ENCODE assay signal across 10 cellular contexts in the genomic region with DNA sequence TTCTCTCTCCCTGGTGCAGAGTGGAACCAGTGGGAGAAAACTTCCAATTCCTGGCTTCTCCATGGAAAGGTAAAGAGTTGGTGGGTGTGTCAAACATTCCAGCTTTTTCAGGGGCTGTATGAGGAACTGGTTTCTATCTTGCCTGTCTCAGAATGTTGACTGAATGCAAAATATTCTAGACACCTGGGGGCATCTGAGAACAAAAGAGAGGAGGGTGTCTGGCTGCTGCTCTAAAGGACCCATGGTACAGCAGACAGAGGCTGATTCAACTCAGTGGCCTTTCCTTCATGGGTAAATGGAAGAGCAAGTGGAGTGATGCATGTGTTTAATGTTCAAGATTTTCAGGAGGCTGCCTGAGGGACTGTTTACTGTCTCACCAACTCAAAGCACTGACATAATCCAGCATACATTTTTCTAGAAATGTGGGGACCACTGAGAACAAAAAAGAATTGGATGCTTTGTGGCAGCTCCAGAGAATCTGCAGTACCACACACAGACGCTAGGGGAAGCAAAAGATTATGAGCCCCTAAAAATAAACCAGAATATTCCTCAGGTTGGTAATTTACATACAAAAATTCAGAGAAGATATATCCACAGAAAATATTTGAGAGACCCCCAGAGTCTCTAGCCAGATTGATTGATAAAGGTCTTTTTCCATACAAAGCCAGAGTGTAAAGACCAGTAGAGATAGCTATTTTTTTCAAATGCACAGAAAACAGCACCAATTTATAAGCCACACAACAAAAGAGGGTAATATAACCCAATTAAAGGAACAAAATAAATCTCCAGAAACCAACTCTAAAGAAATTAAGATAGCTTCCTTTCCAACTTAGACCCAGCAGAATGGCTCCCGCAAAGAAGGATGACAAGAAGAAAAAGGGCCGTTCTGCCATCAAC. TPM values are rescaled to one million over a fixed set of nuclear protein-coding genes. Genes with fewer than 3 reads are reported as not detected.
DNase-seq lines count a peak whose midpoint lies in the region; ATAC-seq and TF ChIP-seq lines count a peak whose summit lies in the region.
"Had no signal": no experiment of that assay in that cellular context is flagged by ENCODE, and none has a peak within 500 bp of the region (broad histone marks: within the 10 kb centered on the region; RNA-seq: fewer than 3 reads in every experiment).

No MANE protein-coding gene starts in this region.

- no peak for TF ChIP-seq EP300 in upper lobe of left lung (IDR thresholded peaks at IDR 0.05)

- no peak overlapping the region for H3K4me3 Mint-ChIP-seq in naive thymus-derived CD4-positive, alpha-beta T cell

- H3K36me3 Mint-ChIP-seq in naive thymus-derived CD4-positive, alpha-beta T cell, result peaks cover 0 to under 1% (median 0%) of the 10 kb centered on the region in 5 donors

- intact Hi-C loops in heart left ventricle (cut with DNase I) (loop anchor here in 4 of 10 donors (5.0 to 10.0 kb wide), 4 partner anchors 105 to 125 kb away; no protein-coding TSS in a partner anchor), left ventricle myocardium superior (cut with micrococcal nuclease) (no loop called here)
- intact Hi-C loops in naive thymus-derived CD4-positive, alpha-beta T cell (cut with micrococcal nuclease), result loop anchor here in 1 of 2 donors (10.0 kb wide), 1 partner anchor 115 kb away; no protein-coding TSS in a partner anchor

- H3K9me3 Mint-ChIP-seq in naive thymus-derived CD4-positive, alpha-beta T cell, result peaks cover 0 to 75% (median 24%) of the 10 kb centered on the region in 11 donors

- H3K4me1 Mint-ChIP-seq in naive thymus-derived CD4-positive, alpha-beta T cell, result no peaks in the 10 kb centered on the region

- no peak for ATAC-seq in heart left ventricle
- ATAC-seq in left ventricle myocardium superior, result no peak
- no peak for ATAC-seq in upper lobe of left lung (ENCODE audit: low FRiP score in 2 of 2)
- no peak for ATAC-seq in naive thymus-derived CD4-positive, alpha-beta T cell

- H3K4me3 ChIP-seq in heart left ventricle, result no peak overlapping the region
- no peak overlapping the region for H3K4me3 ChIP-seq in upper lobe of left lung
- H3K4me3 ChIP-seq in naive thymus-derived CD4-positive, alpha-beta T cell (ENCODE audit: low read length), result no peak overlapping the region
- H3K4me3 ChIP-seq: SJSA1 had no signal

- no peaks in the 10 kb centered on the region for H3K36me3 ChIP-seq in heart left ventricle
- no peaks in the 10 kb centered on the region for H3K36me3 ChIP-seq in upper lobe of left lung
- no peaks in the 10 kb centered on the region for H3K36me3 ChIP-seq in naive thymus-derived CD4-positive, alpha-beta T cell (ENCODE audit: control insufficient read depth in 2 of 3, insufficient read depth in 3 of 3, low read length in 3 of 3)
- H3K36me3 ChIP-seq: SJSA1 had no signal

- TF ChIP-seq POLR2A in heart left ventricle (IDR thresholded peaks at IDR 0.05) (no peak), upper lobe of left lung (IDR thresholded peaks at IDR 0.05) (no peak)

- POLR2A ChIA-PET in naive thymus-derived CD4-positive, alpha-beta T cell (lab: Charles Lee), result no interaction called here

- TF ChIP-seq CTCF in heart left ventricle (IDR thresholded peaks at IDR 0.05), result peak; percentile 45 to 76 (median 60)
- peak in 5 of 6 experiments; percentile 45 to 75 (median 57) for TF ChIP-seq CTCF in upper lobe of left lung (IDR thresholded peaks at IDR 0.05)

- no peaks in the 10 kb centered on the region for H3K4me1 ChIP-seq in heart left ventricle
- H3K4me1 ChIP-seq in upper lobe of left lung, result no peaks in the 10 kb centered on the region
- H3K4me1 ChIP-seq in naive thymus-derived CD4-positive, alpha-beta T cell (ENCODE audit: control insufficient read depth in 2 of 2, insufficient read depth in 2 of 2, low read length in 2 of 2), result no peaks in the 10 kb centered on the region
- H3K4me1 ChIP-seq: SJSA1 had no signal

- no peaks in the 10 kb centered on the region for H3K27me3 Mint-ChIP-seq in naive thymus-derived CD4-positive, alpha-beta T cell

- DNase-seq in heart left ventricle (no peak), left ventricle myocardium superior (no peak), RPMI7951 (ENCODE audit: low read depth) (peak; percentile 7), glomerular visceral epithelial cell (ENCODE audit: extremely low spot score) (peak; percentile 1), upper lobe of left lung (no peak), T-helper 2 cell (no peak), HPDE6-E6E7 (ENCODE audit: extremely low spot score) (no peak)
- no peak for DNase-seq in naive thymus-derived CD4-positive, alpha-beta T cell
- DNase-seq: DMS153 had no signal

- CTCF ChIA-PET in naive thymus-derived CD4-positive, alpha-beta T cell (lab: Charles Lee), result no interaction called here

- H3K9me3 ChIP-seq in heart left ventricle (peaks cover 0 to 52% (median 3%) of the 10 kb centered on the region in 12 donors), upper lobe of left lung (peaks cover 0 to 20% (median 0%) of the 10 kb centered on the region in 4 donors)
- peaks cover 0 to 5% (median 0%) of the 10 kb centered on the region in 3 experiments for H3K9me3 ChIP-seq in naive thymus-derived CD4-positive, alpha-beta T cell (ENCODE audit: control insufficient read depth in 2 of 3, low read length in 3 of 3)
- H3K9me3 ChIP-seq: SJSA1 had no signal

- H3K27ac Mint-ChIP-seq in naive thymus-derived CD4-positive, alpha-beta T cell, result no peak overlapping the region

- H3K27me3 ChIP-seq in heart left ventricle, result peaks cover 0 to 12% (median 0%) of the 10 kb centered on the region in 9 donors
- no peaks in the 10 kb centered on the region for H3K27me3 ChIP-seq in upper lobe of left lung
- H3K27me3 ChIP-seq in naive thymus-derived CD4-positive, alpha-beta T cell (ENCODE audit: control insufficient read depth in 2 of 2, insufficient read depth in 2 of 2, low read length in 2 of 2), result no peaks in the 10 kb centered on the region
- H3K27me3 ChIP-seq: SJSA1 had no signal

- H3K27ac ChIP-seq in heart left ventricle (no peak overlapping the region), upper lobe of left lung (no peak overlapping the region)
- H3K27ac ChIP-seq in naive thymus-derived CD4-positive, alpha-beta T cell (ENCODE audit: low read depth, low read length), result no peak overlapping the region
- H3K27ac ChIP-seq: SJSA1 had no signal

- 60 to 68% (median 66%) methylated on average over 3 of the region's 3 CpGs for WGBS in heart left ventricle, 4 donors
- WGBS in upper lobe of left lung, 2 donors, result 65 to 73% methylated on average over 3 of the region's 3 CpGs

RNA-seq across cellular contexts. Expression of gene STARD8, which starts 48.0 kb away (rescaled TPM):
- total RNA-seq in heart left ventricle, result 10 to 100 TPM in 3 of 9 donors, 1 to 10 TPM in 6; 5.6 to 17.5 (median 7.1) TPM
- 1 to 10 TPM; 4.2 to 6.5 TPM for polyA plus RNA-seq in heart left ventricle
- 10.5 TPM for total RNA-seq in left ventricle myocardium superior
- total RNA-seq in RPMI7951 (2014; rRNA removed; shearing (Covaris generic)), result 10.2 and 11.6 TPM in 2 replicates
- total RNA-seq in upper lobe of left lung, result 10 to 100 TPM; 13.9 to 43.1 (median 25.8) TPM
- 1 to 10 TPM in 2 of 5 experiments, under 1 TPM in 3; 0.54 to 3.5 (median 0.69) TPM for total RNA-seq in naive thymus-derived CD4-positive, alpha-beta T cell
- under 1 TPM; 0.04 to 0.10 TPM for polyA plus RNA-seq in naive thymus-derived CD4-positive, alpha-beta T cell

Comparison
In these comparisons a context has a peak if more than half of its experiments do, and no peak if none do; other contexts are left out.
1. DNase-seq: peak in RPMI7951 (single experiment) and glomerular visceral epithelial cell (single experiment); none in heart left ventricle (0 of 5), left ventricle myocardium superior (single experiment), upper lobe of left lung (0 of 2), naive thymus-derived CD4-positive, alpha-beta T cell (0 of 9), T-helper 2 cell (0 of 5) and HPDE6-E6E7 (single experiment).